19 cellular contexts compared by ENCODE assay signal in genomic region chr20:48060841-48061720, GRCh38.
DNase-seq lines count a peak whose midpoint lies in the region; TF ChIP-seq lines count a peak whose summit lies in the region.
"Had no signal": no experiment of that assay in that cellular context is flagged by ENCODE, and none has a peak within 500 bp of the region (broad histone marks: within the 10 kb centered on the region; RNA-seq: fewer than 3 reads in every experiment).

No MANE protein-coding gene starts in this region.

- H3K4me1 Mint-ChIP-seq in chondrocyte (ENCODE audit: low read depth), result peaks cover 41% of the 10 kb centered on the region
- H3K4me1 Mint-ChIP-seq in activated CD4-positive, alpha-beta T cell treated with anti-CD3 and anti-CD28 coated beads, Interleukin-2, amount 10 ng/mL, durations not matched to agents 7 days and 5 days, result no peaks in the 10 kb centered on the region
- H3K4me1 Mint-ChIP-seq: CD4-positive, CD25-positive, alpha-beta regulatory T cell; CD8-positive, alpha-beta memory T cell had no signal

- H3K9me3 ChIP-seq in HEK293 (ENCODE audit: control insufficient read depth, insufficient read depth, low read depth, low read length), result no peaks in the 10 kb centered on the region
- H3K9me3 ChIP-seq: HAP-1 had no signal

- CTCF ChIA-PET in HEK293 (lab: Yijun Ruan, JAX), result interaction anchor here (0.8 to 1.0 kb wide), 2 partner anchors 12 to 336 kb away, joined by 3 read pairs; no protein-coding TSS in a partner anchor
- CTCF ChIA-PET in activated CD4-positive, alpha-beta T cell treated with anti-CD3 and anti-CD28 coated beads, Interleukin-2, amount 10 ng/mL, durations not matched to agents 7 days and 5 days (lab: Charles Lee), result no interaction called here

- H3K27me3 Mint-ChIP-seq in chondrocyte (ENCODE audit: low read depth), result peaks cover 4% of the 10 kb centered on the region
- no peaks in the 10 kb centered on the region for H3K27me3 Mint-ChIP-seq in activated CD4-positive, alpha-beta T cell treated with anti-CD3 and anti-CD28 coated beads, Interleukin-2, amount 10 ng/mL, durations not matched to agents 7 days and 5 days

- POLR2A ChIA-PET in HEK293 (lab: Yijun Ruan, JAX), result no interaction called here
- POLR2A ChIA-PET in activated CD4-positive, alpha-beta T cell treated with anti-CD3 and anti-CD28 coated beads, Interleukin-2, amount 10 ng/mL, durations not matched to agents 7 days and 5 days (lab: Charles Lee), result no interaction called here

- peak overlapping the region; percentile 41 for H3K27ac Mint-ChIP-seq in chondrocyte (ENCODE audit: unreplicated experiment)
- H3K27ac Mint-ChIP-seq in activated CD4-positive, alpha-beta T cell treated with anti-CD3 and anti-CD28 coated beads, Interleukin-2, amount 10 ng/mL, durations not matched to agents 7 days and 5 days, result no peak overlapping the region
- H3K27ac Mint-ChIP-seq: CD4-positive, CD25-positive, alpha-beta regulatory T cell; CD8-positive, alpha-beta memory T cell; IgD-negative memory B cell had no signal

- no peak for TF ChIP-seq CTCF in HEK293 (tag by site-specific recombination; IDR thresholded peaks at IDR 0.05)
- TF ChIP-seq CTCF in chondrocyte (IDR thresholded peaks at IDR 0.05), result no peak

- H3K4me1 ChIP-seq in HEK293 (ENCODE audit: control insufficient read depth, insufficient read depth, low read length), result no peaks in the 10 kb centered on the region
- H3K4me1 ChIP-seq: HAP-1 had no signal

- no peaks in the 10 kb centered on the region for H3K36me3 ChIP-seq in HEK293 (ENCODE audit: control insufficient read depth in 2 of 2, insufficient read depth in 1 of 2, low read length in 2 of 2)
- H3K36me3 ChIP-seq: BE2C, HAP-1 had no signal

- H3K4me3 ChIP-seq in HEK293 (ENCODE audit: low read depth, low read length), result no peak overlapping the region
- H3K4me3 ChIP-seq: HAP-1 had no signal

- no peaks in the 10 kb centered on the region for H3K36me3 Mint-ChIP-seq in chondrocyte (ENCODE audit: low read depth)
- H3K36me3 Mint-ChIP-seq in activated CD4-positive, alpha-beta T cell treated with anti-CD3 and anti-CD28 coated beads, Interleukin-2, amount 10 ng/mL, durations not matched to agents 7 days and 5 days (ENCODE audit: low read depth), result no peaks in the 10 kb centered on the region
- H3K36me3 Mint-ChIP-seq: CD4-positive, CD25-positive, alpha-beta regulatory T cell; CD8-positive, alpha-beta memory T cell; IgD-negative memory B cell had no signal

- H3K9me3 Mint-ChIP-seq in chondrocyte (ENCODE audit: low read depth), result no peaks in the 10 kb centered on the region
- H3K9me3 Mint-ChIP-seq in activated CD4-positive, alpha-beta T cell treated with anti-CD3 and anti-CD28 coated beads, Interleukin-2, amount 10 ng/mL, durations not matched to agents 7 days and 5 days, result peaks cover 5% of the 10 kb centered on the region
- H3K9me3 Mint-ChIP-seq: CD4-positive, CD25-positive, alpha-beta regulatory T cell had no signal

- no peak overlapping the region for H3K4me3 Mint-ChIP-seq in chondrocyte (ENCODE audit: unreplicated experiment)
- no peak overlapping the region for H3K4me3 Mint-ChIP-seq in activated CD4-positive, alpha-beta T cell treated with anti-CD3 and anti-CD28 coated beads, Interleukin-2, amount 10 ng/mL, durations not matched to agents 7 days and 5 days
- H3K4me3 Mint-ChIP-seq: CD4-positive, CD25-positive, alpha-beta regulatory T cell; CD8-positive, alpha-beta memory T cell had no signal

- H3K27ac ChIP-seq in HEK293 (ENCODE audit: extremely low read depth, low read depth, low read length), result no peak overlapping the region

- DNase-seq in M059J (ENCODE audit: low read depth) (peak; percentile 30), chondrocyte (ENCODE audit: low spot score) (no peak), retina (peak; percentile 17), NCI-H1694 (lab: John Stamatoyannopoulos, UW) (no peak), foreskin melanocyte (no peak)
- no peak for DNase-seq in activated CD4-positive, alpha-beta T cell treated with anti-CD3 and anti-CD28 coated beads, Interleukin-2, amount 10 ng/mL, durations not matched to agents 7 days and 5 days
- no peak for DNase-seq in stimulated activated CD4-positive, alpha-beta T cell treated with anti-CD3 and anti-CD28 coated beads, Interleukin-1b, Interleukin-23, amount 100 ng/mL, for 48 hours
- DNase-seq: ACHN; BE2C; C1 segment of cervical spinal cord; CD4-positive, CD25-positive, alpha-beta regulatory T cell; CD8-positive, alpha-beta memory T cell; COR-L47; DMS 273 treated with DMSO at 0.1 percent for 48 hours; DMS53; DND-41 had no signal

TF ChIP-seq in HEK293, 187 proteins besides CTCF, POLR2A, EP300 and RAD21:
- TF ChIP-seq EGR2 (tag by site-specific recombination; IDR thresholded peaks at IDR 0.05; ENCODE audit: low read depth) (peak; percentile 9; the same call in 1 of the 2 replicates), ZSCAN4 (tag by site-specific recombination; IDR thresholded peaks at IDR 0.05) (no peak)

Comparison
In these comparisons a context has a peak if more than half of its experiments do, and no peak if none do; other contexts are left out.
1. DNase-seq: peak in M059J (single experiment) and retina (single experiment); none in chondrocyte (single experiment), NCI-H1694 (single experiment), activated CD4-positive, alpha-beta T cell treated with anti-CD3 and anti-CD28 coated beads, Interleukin-2, amount 10 ng/mL, durations not matched to agents 7 days and 5 days (single experiment), foreskin melanocyte (single experiment) and stimulated activated CD4-positive, alpha-beta T cell treated with anti-CD3 and anti-CD28 coated beads, Interleukin-1b, Interleukin-23, amount 100 ng/mL, for 48 hours (single experiment).